In genomic region chr2:127332335-127332734, GRCh38 we compare ENCODE assay signal across 3 cellular contexts.
"Had no signal": no experiment of that assay in that cellular context is flagged by ENCODE, and none has a peak within 500 bp of the region (broad histone marks: within the 10 kb centered on the region; RNA-seq: fewer than 3 reads in every experiment).

No MANE protein-coding gene starts in this region.

- ATAC-seq: GM12878 had no signal

- H3K4me3 ChIP-seq: GM12878 had no signal

- DNase-seq: GDM1, GF-D8 had no signal
